In genomic region chr6:82247634-82248232, GRCh38 we compare ENCODE assay signal across 1 cellular context.
TF ChIP-seq lines count a peak whose summit lies in the region.

TSS of gene IBTK (minus strand) at chr6:82247744. CDS start at chr6:82240486, 7,258 bp downstream.

TF ChIP-seq in K562, 482 proteins besides CTCF, POLR2A, EP300 and RAD21 (continued from another document and continues in another):
- TF ChIP-seq UBTF (IDR thresholded peaks at IDR 0.05; ENCODE audit: borderline replicate concordance in 1 of 2, low read depth in 2 of 2, low read length in 2 of 2) (peak in 1 of 2 experiments; percentile 36; a peak in 1 of 4 replicates), ZBTB1 (CRISPR knock-in tag; IDR thresholded peaks at IDR 0.05; ENCODE audit: borderline replicate concordance, low read depth) (no peak), CREB3L1 (IDR thresholded peaks at IDR 0.05; ENCODE audit: borderline replicate concordance, low read depth) (peak; percentile 88), ZBTB26 (CRISPR knock-in tag; IDR thresholded peaks at IDR 0.05) (no peak), ZNF282 (CRISPR knock-in tag; IDR thresholded peaks at IDR 0.05) (no peak), TRIM28 (IDR thresholded peaks at IDR 0.05) (peak; percentile 46; the same call in 1 of the 2 replicates), RBM14 (IDR thresholded peaks at IDR 0.05; ENCODE audit: borderline replicate concordance, insufficient read depth, low read depth, low read length) (no peak), ZNF133 (CRISPR knock-in tag; IDR thresholded peaks at IDR 0.05) (no peak), ZBTB11 (CRISPR knock-in tag; IDR thresholded peaks at IDR 0.05) (peak in 1 of 3 experiments; percentile 24; a peak in 1 of 6 replicates), KDM5B (IDR thresholded peaks at IDR 0.05; ENCODE audit: insufficient replicate concordance, low read depth, low read length) (peak; percentile 42), E2F1 (CRISPR knock-in tag; IDR thresholded peaks at IDR 0.05) (no peak), ZBTB40 (IDR thresholded peaks at IDR 0.05) (no peak), ZBTB40 (CRISPR knock-in tag; IDR thresholded peaks at IDR 0.05) (no peak), MITF (IDR thresholded peaks at IDR 0.05) (no peak), NCOR1 (IDR thresholded peaks at IDR 0.05) (no peak), HLTF (IDR thresholded peaks at IDR 0.05) (0 out of 2 replicates have a peak, but pooled peaks have one; percentile 46), RBBP5 (IDR thresholded peaks at IDR 0.05; ENCODE audit: borderline replicate concordance, insufficient read depth, low read length, poor library complexity, severe bottlenecking) (peak; percentile 12), RHOXF2B (CRISPR knock-in tag; conservative IDR thresholded peaks at IDR 0.05) (no peak), HDAC8 (tag; IDR thresholded peaks at IDR 0.05) (0 out of 2 replicates have a peak, but pooled peaks have one; percentile 65), ZZZ3 (IDR thresholded peaks at IDR 0.05) (no peak), RBFOX2 (IDR thresholded peaks at IDR 0.05; ENCODE audit: low read depth, low read length) (peak; percentile 94), CBFA2T3 (IDR thresholded peaks at IDR 0.05) (no peak), GABPB1 (CRISPR knock-in tag; IDR thresholded peaks at IDR 0.05) (peak; percentile 4; the same call in 1 of the 2 replicates), LCOR (CRISPR knock-in tag; IDR thresholded peaks at IDR 0.05) (peak; percentile 39; the same call in 1 of the 2 replicates), ZC3H8 (IDR thresholded peaks at IDR 0.05) (no peak), CUX1 (CRISPR knock-in tag; IDR thresholded peaks at IDR 0.05) (no peak)
